ENCODE assay signal across 8 cellular contexts in the genomic region with DNA sequence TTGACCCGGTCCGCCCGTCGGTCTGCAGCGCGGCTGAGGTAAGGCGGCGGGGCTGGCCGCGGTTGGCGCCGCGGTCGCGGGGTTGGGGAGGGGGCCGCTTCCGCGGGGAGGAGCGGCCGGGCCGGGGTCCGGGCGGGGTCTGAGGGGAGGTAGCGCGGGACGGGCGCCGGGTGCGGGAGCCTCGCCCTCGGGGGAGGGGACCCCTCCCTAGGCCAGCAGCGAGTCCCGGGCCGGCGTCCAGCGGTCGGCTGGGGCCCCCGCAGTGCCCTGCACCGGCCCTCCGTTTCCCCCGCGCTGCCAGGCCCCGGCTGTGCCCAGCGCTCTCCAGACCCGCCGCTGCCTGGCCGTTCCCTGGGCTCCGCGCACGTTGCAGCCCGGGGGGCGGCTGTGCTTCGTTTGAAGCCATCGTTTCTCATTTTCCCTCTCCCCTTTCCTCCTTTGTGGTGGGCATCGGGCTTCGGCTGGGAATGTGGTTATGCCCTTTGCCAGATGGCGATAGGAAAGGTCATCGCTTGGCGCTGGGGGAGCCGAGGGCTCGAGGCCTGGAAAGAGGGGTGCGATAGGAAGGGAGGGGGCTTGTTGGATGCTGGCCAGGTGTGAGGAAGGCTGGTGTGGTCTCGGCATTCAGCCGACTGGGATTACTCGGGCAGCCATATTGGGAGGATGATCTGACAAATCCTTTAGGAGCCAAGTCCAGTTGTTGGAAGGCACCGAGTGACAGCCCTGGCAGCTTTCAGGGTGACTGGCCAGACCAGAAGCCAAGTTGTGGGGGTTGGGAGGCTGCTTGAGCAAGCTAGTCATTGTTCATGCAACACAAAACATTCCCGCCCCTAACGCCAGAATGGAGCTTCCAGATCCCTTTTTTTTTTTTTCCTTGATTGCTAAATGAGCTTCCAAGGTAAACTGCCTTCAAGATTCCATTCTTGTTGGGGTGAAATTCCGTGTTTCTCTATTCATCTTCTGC. TPM values are rescaled to one million over a fixed set of nuclear protein-coding genes. Genes with fewer than 3 reads are reported as not detected.
DNase-seq lines count a peak whose midpoint lies in the region; ATAC-seq, FAIRE-seq and TF ChIP-seq lines count a peak whose summit lies in the region.

No MANE protein-coding gene starts in this region.

- H3K36me3 Mint-ChIP-seq in mesothelial cell of epicardium, result no peaks in the 10 kb centered on the region

- no peak for TF ChIP-seq CTCF in GM06990 (IDR thresholded peaks at IDR 0.05; ENCODE audit: insufficient read depth, low read length, poor library complexity, severe bottlenecking)
- TF ChIP-seq CTCF in mesothelial cell of epicardium (IDR thresholded peaks at IDR 0.05; ENCODE audit: unreplicated experiment), result no peak

- peak overlapping the region; percentile 99 for H3K27ac ChIP-seq in substantia nigra (ENCODE audit: low read depth, low read length, poor library complexity, severe bottlenecking)

- H3K27ac Mint-ChIP-seq in mesothelial cell of epicardium, result peak overlapping the region; percentile 92

- peaks cover 29% of the 10 kb centered on the region for H3K4me1 Mint-ChIP-seq in mesothelial cell of epicardium

- H3K4me3 ChIP-seq in GM06990 (replicated peaks; ENCODE audit: low read depth, low read length), result peak overlapping the region; percentile 76

- FAIRE-seq in GM19239 (lab: Jason Lieb, UNC), result no peak

- H3K27me3 Mint-ChIP-seq in mesothelial cell of epicardium (ENCODE audit: low read depth), result no peaks in the 10 kb centered on the region

- no peaks in the 10 kb centered on the region for H3K36me3 ChIP-seq in GM06990 (ENCODE audit: control insufficient read depth, insufficient read depth, low read length)

- H3K9me3 Mint-ChIP-seq in mesothelial cell of epicardium, result no peaks in the 10 kb centered on the region

- ATAC-seq in HG02623 (IDR thresholded peaks at IDR 0.05; ENCODE audit: unreplicated experiment) (peak; percentile 8), esophagus mucosa (peak; percentile 57)

- H3K4me3 Mint-ChIP-seq in mesothelial cell of epicardium, result peak overlapping the region; percentile 82

- no peaks in the 10 kb centered on the region for H3K27me3 ChIP-seq in GM06990 (replicated peaks; ENCODE audit: control insufficient read depth, insufficient read depth, low read length)

- DNase-seq in GM06990 (ENCODE audit: extremely low read depth, insufficient read length), result peak; percentile 29
- peak; percentile 51 for DNase-seq in NCI-H2196 treated with DMSO at 0.1 percent for 48 hours (lab: John Stamatoyannopoulos, UW; ENCODE audit: unreplicated experiment)
- DNase-seq in activated CD8-positive, alpha-beta memory T cell treated with anti-CD3 and anti-CD28 coated beads, Interleukin-2, amount 50 U/mL, for 48 hours, result peak; percentile 67
- DNase-seq in mesothelial cell of epicardium (ENCODE audit: low spot score in 2 of 2, unreplicated experiment in 2 of 2), result peak; percentile 41 to 61
- peak; percentile 18 to 96 (median 87) for DNase-seq in substantia nigra (lab: John Stamatoyannopoulos, UW)
- no peak for DNase-seq in GM19239 (ENCODE audit: insufficient read length, low spot score)

RNA-seq across cellular contexts. Expression of gene KIF1B, which starts 0.8 kb away (rescaled TPM):
- total RNA-seq in esophagus mucosa (32.7 TPM), mesothelial cell of epicardium (65.7 to 67.7 TPM (median 66.1 TPM) in 3 replicates)
